In genomic region chr5:88818296-88818695, GRCh38 we compare ENCODE assay signal across 30 cellular contexts.
DNase-seq lines count a peak whose midpoint lies in the region; ATAC-seq, FAIRE-seq and TF ChIP-seq lines count a peak whose summit lies in the region.
"Had no signal": no experiment of that assay in that cellular context is flagged by ENCODE, and none has a peak within 500 bp of the region (broad histone marks: within the 10 kb centered on the region; RNA-seq: fewer than 3 reads in every experiment).

No MANE protein-coding gene starts in this region.

- in situ Hi-C loops in GM12878 (cut with MboI): no loop called here

- H3K9me2 ChIP-seq in Karpas-422 (replicated peaks; ENCODE audit: insufficient read depth, low read length): no peaks in the 10 kb centered on the region
- H3K9me2 ChIP-seq: SK-N-SH had no signal

- CTCF ChIA-PET in GM12878 (lab: Yijun Ruan, JAX): interaction anchor here (1.0 to 7.0 kb wide), 7 partner anchors 11 to 912 kb away, joined by 3 to 104 read pairs (median 5); no protein-coding TSS in a partner anchor

- peaks cover 8% of the 10 kb centered on the region for H3K4me1 Mint-ChIP-seq in stimulated activated naive CD8-positive, alpha-beta T cell treated with anti-CD3 and anti-CD28 coated beads, Interleukin-15, Interleukin-2, amounts not matched to agents 100 ng/mL and 50 ng/mL, for 24 hours (ENCODE audit: low read depth)
- peaks cover 23 to 49% of the 10 kb centered on the region in 2 donors for H3K4me1 Mint-ChIP-seq in stimulated activated naive B cell treated with anti-CD40 and anti-IgM and Interleukin-4, amounts not matched to agents 10 μg/mL and 1 μg/mL and 100 μg/mL, for 72 hours
- H3K4me1 Mint-ChIP-seq in neural progenitor cell: peaks cover 23% of the 10 kb centered on the region
- H3K4me1 Mint-ChIP-seq: mesothelial cell of epicardium had no signal

- peaks cover 21% of the 10 kb centered on the region; the same call in 1 of the 2 replicates for H3K36me3 ChIP-seq in Karpas-422 (ENCODE audit: insufficient read depth, low read length)
- H3K36me3 ChIP-seq in GM12878 (ENCODE audit: control insufficient read depth in 2 of 2, insufficient read depth in 2 of 2, low read length in 1 of 2): peaks cover 1 to 15% of the 10 kb centered on the region in 2 experiments
- H3K36me3 ChIP-seq in kidney (ENCODE audit: control insufficient read depth in 1 of 2, insufficient read depth in 2 of 2, low read length in 2 of 2): no peaks in the 10 kb centered on the region
- no peaks in the 10 kb centered on the region for H3K36me3 ChIP-seq in neural progenitor cell
- H3K36me3 ChIP-seq: transverse colon had no signal

- H3K27me3 ChIP-seq in Karpas-422 (ENCODE audit: low read length) (no peaks in the 10 kb centered on the region), GM12878 (replicated peaks in 1 of 2; ENCODE audit: control insufficient read depth in 2 of 2, insufficient read depth in 2 of 2, low read length in 1 of 2) (no peaks in the 10 kb centered on the region), neural progenitor cell (no peaks in the 10 kb centered on the region)
- H3K27me3 ChIP-seq: sigmoid colon, transverse colon had no signal

- peaks cover 98% of the 10 kb centered on the region for H3K79me2 ChIP-seq in Karpas-422 (ENCODE audit: low read length)
- peaks cover 99% of the 10 kb centered on the region for H3K79me2 ChIP-seq in GM12878 (ENCODE audit: control insufficient read depth, insufficient read depth, low read length)
- H3K79me2 ChIP-seq in neural progenitor cell (ENCODE audit: low read depth): no peaks in the 10 kb centered on the region

- H3K9me3 ChIP-seq in Karpas-422 (ENCODE audit: low read length): no peaks in the 10 kb centered on the region
- peaks cover under 1% of the 10 kb centered on the region; the same call in 1 of the 3 replicates for H3K9me3 ChIP-seq in GM12878 (replicated peaks; ENCODE audit: control insufficient read depth, insufficient read depth, low read length)
- H3K9me3 ChIP-seq in kidney (ENCODE audit: control insufficient read depth in 1 of 2, low read length in 2 of 2): no peaks in the 10 kb centered on the region
- H3K9me3 ChIP-seq in neural progenitor cell (ENCODE audit: low read depth): no peaks in the 10 kb centered on the region
- H3K9me3 ChIP-seq: A549, sigmoid colon, SK-N-SH, transverse colon had no signal

- no peaks in the 10 kb centered on the region for H3F3A ChIP-seq in neural progenitor cell (ENCODE audit: low read depth)

- DNase-seq in stimulated activated naive CD8-positive, alpha-beta T cell treated with anti-CD3 and anti-CD28 coated beads, Interleukin-15, Interleukin-2, amounts not matched to agents 100 U/mL and 50 U/mL, for 24 hours: no peak
- peak; percentile 61 for DNase-seq in Karpas-422
- no peak for DNase-seq in GM12878 (ENCODE audit: low read depth, low spot score)
- no peak for DNase-seq in stimulated activated naive B cell treated with anti-CD40 and anti-IgM and Interleukin-4, amounts not matched to agents 10 μg/mL and 1 μg/mL and 100 μg/mL, for 72 hours
- no peak for DNase-seq in kidney
- no peak for DNase-seq in GM19238 (ENCODE audit: insufficient read length, low spot score)
- DNase-seq in neural progenitor cell (ENCODE audit: low spot score): no peak
- DNase-seq: activated CD4-positive, alpha-beta T cell treated with anti-CD3 and anti-CD28 coated beads, Interleukin-2, amount 50 U/mL, for 1 hour; activated CD4-positive, CD25-positive, alpha-beta regulatory T cell; activated gamma-delta T cell treated with Interleukin-2 at 50 U/mL for 16 hours; activated T-cell treated with anti-CD3 and anti-CD28 coated beads, Interleukin-2, amount 50 U/mL, for 48 hours; CD8-positive, alpha-beta T cell; central memory CD4-positive, alpha-beta T cell; DMS 273 treated with DMSO at 0.1 percent for 48 hours; EL; head of caudate nucleus; islet precursor cell; NCI-H146; NCI-H345; NCI-H748 treated with DMSO at 0.1 percent for 48 hours; sigmoid colon; SK-N-SH; stimulated activated CD4-positive, alpha-beta T cell treated with anti-CD3 and anti-CD28 coated beads, Interleukin-12 subunit alpha, Interleukin-12 subunit beta, amount 100 ng/mL, for 4 hours; stimulated activated CD4-positive, alpha-beta T cell treated with anti-CD3 and anti-CD28 coated beads, Interleukin-2, amount 100 ng/mL, for 48 hours; transverse colon had no signal

- peaks cover 9% of the 10 kb centered on the region for H3K27me3 Mint-ChIP-seq in stimulated activated naive CD8-positive, alpha-beta T cell treated with anti-CD3 and anti-CD28 coated beads, Interleukin-15, Interleukin-2, amounts not matched to agents 100 ng/mL and 50 ng/mL, for 24 hours
- no peaks in the 10 kb centered on the region for H3K27me3 Mint-ChIP-seq in stimulated activated naive B cell treated with anti-CD40 and anti-IgM and Interleukin-4, amounts not matched to agents 10 μg/mL and 1 μg/mL and 100 μg/mL, for 72 hours
- H3K27me3 Mint-ChIP-seq in neural progenitor cell (ENCODE audit: insufficient read depth, low read depth): no peaks in the 10 kb centered on the region
- H3K27me3 Mint-ChIP-seq: progenitor cell of endocrine pancreas had no signal

- ATAC-seq in stimulated activated naive CD8-positive, alpha-beta T cell treated with anti-CD3 and anti-CD28 coated beads, Interleukin-15, Interleukin-2, amounts not matched to agents 100 U/mL and 50 U/mL, for 24 hours: no peak
- peak; percentile 15 for ATAC-seq in GM12878
- ATAC-seq in stimulated activated naive B cell treated with anti-CD40 and anti-IgM and Interleukin-4, amounts not matched to agents 10 μg/mL and 1 μg/mL and 100 μg/mL, for 72 hours (replicated peaks): peak in 1 of 2 donors; percentile 19
- ATAC-seq: A549; CD8-positive, alpha-beta T cell; esophagus mucosa had no signal

- H3K36me3 Mint-ChIP-seq in stimulated activated naive CD8-positive, alpha-beta T cell treated with anti-CD3 and anti-CD28 coated beads, Interleukin-15, Interleukin-2, amounts not matched to agents 100 ng/mL and 50 ng/mL, for 24 hours (ENCODE audit: low read depth): no peaks in the 10 kb centered on the region
- peaks cover 26 to 49% of the 10 kb centered on the region in 2 donors for H3K36me3 Mint-ChIP-seq in stimulated activated naive B cell treated with anti-CD40 and anti-IgM and Interleukin-4, amounts not matched to agents 10 μg/mL and 1 μg/mL and 100 μg/mL, for 72 hours
- H3K36me3 Mint-ChIP-seq in neural progenitor cell: no peaks in the 10 kb centered on the region
- H3K36me3 Mint-ChIP-seq: CD8-positive, alpha-beta T cell; mesothelial cell of epicardium had no signal

- BruUV-seq in GM12878 (replicated peaks; lab: Mats Ljungman, UMichigan): no TSS peak

- peak overlapping the region; percentile 77 for H3K4me2 ChIP-seq in Karpas-422 (ENCODE audit: low read depth, low read length, poor library complexity, severe bottlenecking)
- peak overlapping the region; percentile 92 for H3K4me2 ChIP-seq in GM12878 (ENCODE audit: control insufficient read depth, insufficient read depth)
- H3K4me2 ChIP-seq in neural progenitor cell: no peak overlapping the region
- H3K4me2 ChIP-seq: A549, SK-N-SH had no signal

- no peak for TF ChIP-seq EP300 in GM12878 (IDR thresholded peaks at IDR 0.05; ENCODE audit: borderline replicate concordance in 1 of 2, control insufficient read depth in 1 of 2, low read depth in 2 of 2, low read length in 2 of 2)

- TF ChIP-seq RAD21 in GM12878 (IDR thresholded peaks at IDR 0.05; ENCODE audit: insufficient read depth, low read depth, low read length): no peak

- H3K9ac ChIP-seq in Karpas-422 (ENCODE audit: low read length) (peak overlapping the region; percentile 43), GM12878 (ENCODE audit: control insufficient read depth, insufficient read depth, low read length) (peak overlapping the region; percentile 63), kidney (ENCODE audit: low read length in 2 of 2) (no peak overlapping the region), neural progenitor cell (no peak overlapping the region)
- H3K9ac ChIP-seq: SK-N-SH had no signal

- POLR2A ChIA-PET in GM12878 (lab: Charles Lee): interaction anchor here (0.8 to 5.8 kb wide), 9 partner anchors 11 to 86 kb away, joined by 3 to 39 read pairs (median 7); partner anchors contain the start of gene MEF2C

- SMC1A ChIA-PET in GM12878 (lab: Charles Lee; ENCODE audit: uncharacterized antibody, unreplicated experiment): interaction anchor here (0.6 to 24.1 kb wide), 23 partner anchors 8 to 484 kb away, joined by 3 to 591 read pairs (median 9); partner anchors contain the start of gene MEF2C

- RAD21 ChIA-PET in GM12878 (lab: Charles Lee; ENCODE audit: unreplicated experiment): interaction anchor here (0.8 to 16.1 kb wide), 21 partner anchors 6 to 525 kb away, joined by 3 to 594 read pairs (median 8); partner anchors contain the start of gene MEF2C

- H3K27ac ChIP-seq in Karpas-422 (ENCODE audit: low read length): peak overlapping the region; percentile 99
- H3K27ac ChIP-seq in GM12878 (ENCODE audit: control insufficient read depth, insufficient read depth): peak overlapping the region; percentile 86
- H3K27ac ChIP-seq in kidney (ENCODE audit: low read depth in 2 of 2, low read length in 2 of 2): no peak overlapping the region
- H3K27ac ChIP-seq in neural progenitor cell: no peak overlapping the region
- H3K27ac ChIP-seq: A549, sigmoid colon, transverse colon had no signal

- TF ChIP-seq CTCF in GM12878 (IDR thresholded peaks at IDR 0.05 in 2 of 3, conservative IDR thresholded peaks at IDR 0.05 in 1 of 3; ENCODE audit: control insufficient read depth in 2 of 3, extremely low read depth in 1 of 3, insufficient read depth in 1 of 3, low read depth in 3 of 3, low read length in 3 of 3) (no peak), kidney (IDR thresholded peaks at IDR 0.05; ENCODE audit: borderline replicate concordance, extremely low read depth, insufficient read depth) (no peak), neural progenitor cell (IDR thresholded peaks at IDR 0.05) (no peak)

- no peak for TF ChIP-seq POLR2A in GM12878 (IDR thresholded peaks at IDR 0.05; ENCODE audit: low read depth, low read length)

- intact Hi-C loops in GM12878 (cut with micrococcal nuclease; ENCODE audit: unreplicated experiment): no loop called here
- intact Hi-C loops in kidney (cut with DNase I): no loop called here

- H3K9me3 Mint-ChIP-seq in stimulated activated naive CD8-positive, alpha-beta T cell treated with anti-CD3 and anti-CD28 coated beads, Interleukin-15, Interleukin-2, amounts not matched to agents 100 ng/mL and 50 ng/mL, for 24 hours: no peaks in the 10 kb centered on the region
- H3K9me3 Mint-ChIP-seq in stimulated activated naive B cell treated with anti-CD40 and anti-IgM and Interleukin-4, amounts not matched to agents 10 μg/mL and 1 μg/mL and 100 μg/mL, for 72 hours: no peaks in the 10 kb centered on the region
- no peaks in the 10 kb centered on the region for H3K9me3 Mint-ChIP-seq in neural progenitor cell
- H3K9me3 Mint-ChIP-seq: CD8-positive, alpha-beta T cell; mesothelial cell of epicardium had no signal

- WGBS in GM12878 (ENCODE audit: insufficient coverage, insufficient replicate concordance, low lambda C conversion rate, missing lambda C conversion rate): 1% methylated on average over 4 of the region's 4 CpGs

- FAIRE-seq in GM12878 (lab: Jason Lieb, UNC) (no peak), kidney (lab: Jason Lieb, UNC) (no peak)
- FAIRE-seq: A549 had no signal

- H3K4me3 ChIP-seq in Karpas-422 (ENCODE audit: low read length) (peak overlapping the region; percentile 29), GM12878 (peak overlapping the region; percentile 67), kidney (ENCODE audit: low read length in 2 of 2) (no peak overlapping the region), neural progenitor cell (no peak overlapping the region)
- H3K4me3 ChIP-seq: A549, sigmoid colon, transverse colon had no signal

- H3K27ac Mint-ChIP-seq in stimulated activated naive CD8-positive, alpha-beta T cell treated with anti-CD3 and anti-CD28 coated beads, Interleukin-15, Interleukin-2, amounts not matched to agents 100 ng/mL and 50 ng/mL, for 24 hours: peak overlapping the region; percentile 10
- H3K27ac Mint-ChIP-seq in stimulated activated naive B cell treated with anti-CD40 and anti-IgM and Interleukin-4, amounts not matched to agents 10 μg/mL and 1 μg/mL and 100 μg/mL, for 72 hours: peak overlapping the region; percentile 44
- no peak overlapping the region for H3K27ac Mint-ChIP-seq in neural progenitor cell
- H3K27ac Mint-ChIP-seq: CD8-positive, alpha-beta T cell; mesothelial cell of epicardium; progenitor cell of endocrine pancreas had no signal

- 0 out of 2 replicates have a peak overlapping the region, but pooled peaks have one; percentile 4 for H2AFZ ChIP-seq in Karpas-422 (ENCODE audit: low read length)
- no peak overlapping the region; the same call in 1 of the 2 replicates for H2AFZ ChIP-seq in GM12878 (ENCODE audit: control insufficient read depth, low read depth, low read length)
- H2AFZ ChIP-seq in neural progenitor cell (replicated peaks): no peak overlapping the region

- H4K20me1 ChIP-seq in Karpas-422 (ENCODE audit: insufficient read depth, low read depth, low read length) (no peaks in the 10 kb centered on the region), GM12878 (ENCODE audit: control insufficient read depth, insufficient read depth) (no peaks in the 10 kb centered on the region), neural progenitor cell (ENCODE audit: low read depth) (no peaks in the 10 kb centered on the region)

- H3K4me3 Mint-ChIP-seq in stimulated activated naive CD8-positive, alpha-beta T cell treated with anti-CD3 and anti-CD28 coated beads, Interleukin-15, Interleukin-2, amounts not matched to agents 100 ng/mL and 50 ng/mL, for 24 hours: no peak overlapping the region
- H3K4me3 Mint-ChIP-seq in stimulated activated naive B cell treated with anti-CD40 and anti-IgM and Interleukin-4, amounts not matched to agents 10 μg/mL and 1 μg/mL and 100 μg/mL, for 72 hours: peak overlapping the region; percentile 69 to 71
- H3K4me3 Mint-ChIP-seq in neural progenitor cell: no peak overlapping the region
- H3K4me3 Mint-ChIP-seq: CD8-positive, alpha-beta T cell; mesothelial cell of epicardium had no signal

- peaks cover 100% of the 10 kb centered on the region for H3K4me1 ChIP-seq in Karpas-422 (ENCODE audit: low read length)
- peaks cover 30% of the 10 kb centered on the region for H3K4me1 ChIP-seq in GM12878 (ENCODE audit: control insufficient read depth, insufficient read depth, low read length)
- no peaks in the 10 kb centered on the region for H3K4me1 ChIP-seq in kidney (ENCODE audit: control insufficient read depth in 1 of 2, insufficient read depth in 1 of 2, low read depth in 1 of 2, low read length in 2 of 2)
- H3K4me1 ChIP-seq in neural progenitor cell: peaks cover 23% of the 10 kb centered on the region
- H3K4me1 ChIP-seq: A549 had no signal

Comparison
In these comparisons a context has a peak if more than half of its experiments do, and no peak if none do; other contexts are left out.
1. H3K4me3 Mint-ChIP-seq: peak in stimulated activated naive B cell treated with anti-CD40 and anti-IgM and Interleukin-4, amounts not matched to agents 10 μg/mL and 1 μg/mL and 100 μg/mL, for 72 hours (2 of 2); none in stimulated activated naive CD8-positive, alpha-beta T cell treated with anti-CD3 and anti-CD28 coated beads, Interleukin-15, Interleukin-2, amounts not matched to agents 100 ng/mL and 50 ng/mL, for 24 hours (single experiment) and neural progenitor cell (single experiment).
2. H3K27ac ChIP-seq: peak in Karpas-422 (single experiment) and GM12878 (single experiment); none in kidney (0 of 2) and neural progenitor cell (single experiment).
3. H3K4me3 ChIP-seq: peak in Karpas-422 (single experiment) and GM12878 (single experiment); none in kidney (0 of 2) and neural progenitor cell (single experiment).
4. H3K9ac ChIP-seq: peak in Karpas-422 (single experiment) and GM12878 (single experiment); none in kidney (0 of 2) and neural progenitor cell (single experiment).